In genomic region chr3:35932995-35933394, GRCh38 we compare ENCODE assay signal across 12 cellular contexts.
DNase-seq lines count a peak whose midpoint lies in the region; ATAC-seq, FAIRE-seq and TF ChIP-seq lines count a peak whose summit lies in the region.
"Had no signal": no experiment of that assay in that cellular context is flagged by ENCODE, and none has a peak within 500 bp of the region (broad histone marks: within the 10 kb centered on the region; RNA-seq: fewer than 3 reads in every experiment).

No MANE protein-coding gene starts in this region.

- DNase-seq in SKM-1 treated with dmso at 0.1 percent for 144 hours (lab: John Stamatoyannopoulos, UW; ENCODE audit: unreplicated experiment) (peak; percentile 64), SKM-1 (lab: John Stamatoyannopoulos, UW; ENCODE audit: unreplicated experiment) (no peak), foreskin melanocyte (peak; percentile 80), urothelium cell line (ENCODE audit: low spot score) (peak; percentile 47), NCI-H524 treated with DMSO at 0.1 percent for 48 hours (lab: John Stamatoyannopoulos, UW) (no peak), GM19239 (ENCODE audit: insufficient read length, low spot score) (no peak), uterus (no peak)
- DNase-seq: activated CD4-positive, alpha-beta T cell treated with anti-CD3 and anti-CD28 coated beads for 1 hour; effector CD4-positive, alpha-beta T cell had no signal

- FAIRE-seq in urothelium cell line (lab: Jason Lieb, UNC) (no peak), GM19239 (lab: Jason Lieb, UNC) (no peak)

- TF ChIP-seq CTCF in uterus (IDR thresholded peaks at IDR 0.05): no peak

- no peaks in the 10 kb centered on the region for H3K9me3 ChIP-seq in uterus
- H3K9me3 ChIP-seq: neutrophil had no signal

- no peak overlapping the region for H3K27ac ChIP-seq in uterus
- H3K27ac ChIP-seq: neutrophil had no signal

- no peak for TF ChIP-seq POLR2A in uterus (IDR thresholded peaks at IDR 0.05)

- H3K4me3 ChIP-seq in uterus: no peak overlapping the region

- H3K36me3 ChIP-seq in uterus: no peaks in the 10 kb centered on the region
- H3K36me3 ChIP-seq: neutrophil had no signal

- peak; percentile 87 for ATAC-seq in SK-N-SH treated with all-trans-retinoic acid at 6 μM for 48 hours
- ATAC-seq: stimulated activated effector memory CD8-positive, alpha-beta T cell treated with anti-CD3 and anti-CD28 coated beads, Interleukin-12 subunit alpha, Interleukin-12 subunit beta, amount 100 ng/mL, for 72 hours had no signal

- no peaks in the 10 kb centered on the region for H3K27me3 ChIP-seq in uterus
- H3K27me3 ChIP-seq: neutrophil had no signal

- no peaks in the 10 kb centered on the region for H3K4me1 ChIP-seq in uterus

- intact Hi-C loops in uterus (cut with DNase I; ENCODE audit: low total_unique reads): no loop called here

TF ChIP-seq in SK-N-SH treated with all-trans-retinoic acid at 6 μM for 48 hours, 23 proteins besides CTCF, POLR2A, EP300 and RAD21:
- TF ChIP-seq OSR1 (CRISPR knock-in tag; IDR thresholded peaks at IDR 0.05) (no peak), ISL1 (CRISPR knock-in tag; IDR thresholded peaks at IDR 0.05) (peak; percentile 89), SNAI2 (CRISPR knock-in tag; IDR thresholded peaks at IDR 0.05) (no peak), PATZ1 (CRISPR knock-in tag; IDR thresholded peaks at IDR 0.05; ENCODE audit: borderline replicate concordance) (no peak; the same call in 1 of the 2 replicates), ZFP3 (CRISPR knock-in tag; IDR thresholded peaks at IDR 0.05) (no peak)
- TF ChIP-seq, protein P1, sequence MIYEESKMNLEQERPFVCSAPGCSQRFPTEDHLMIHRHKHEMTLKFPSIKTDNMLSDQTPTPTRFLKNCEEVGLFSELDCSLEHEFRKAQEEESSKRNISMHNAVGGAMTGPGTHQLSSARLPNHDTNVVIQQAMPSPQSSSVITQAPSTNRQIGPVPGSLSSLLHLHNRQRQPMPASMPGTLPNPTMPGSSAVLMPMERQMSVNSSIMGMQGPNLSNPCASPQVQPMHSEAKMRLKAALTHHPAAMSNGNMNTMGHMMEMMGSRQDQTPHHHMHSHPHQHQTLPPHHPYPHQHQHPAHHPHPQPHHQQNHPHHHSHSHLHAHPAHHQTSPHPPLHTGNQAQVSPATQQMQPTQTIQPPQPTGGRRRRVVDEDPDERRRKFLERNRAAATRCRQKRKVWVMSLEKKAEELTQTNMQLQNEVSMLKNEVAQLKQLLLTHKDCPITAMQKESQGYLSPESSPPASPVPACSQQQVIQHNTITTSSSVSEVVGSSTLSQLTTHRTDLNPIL (CRISPR knock-in tag; IDR thresholded peaks at IDR 0.05; ENCODE audit: low read depth): peak; percentile 24; the same call in 1 of the 2 replicates
- TF ChIP-seq, protein P2, sequence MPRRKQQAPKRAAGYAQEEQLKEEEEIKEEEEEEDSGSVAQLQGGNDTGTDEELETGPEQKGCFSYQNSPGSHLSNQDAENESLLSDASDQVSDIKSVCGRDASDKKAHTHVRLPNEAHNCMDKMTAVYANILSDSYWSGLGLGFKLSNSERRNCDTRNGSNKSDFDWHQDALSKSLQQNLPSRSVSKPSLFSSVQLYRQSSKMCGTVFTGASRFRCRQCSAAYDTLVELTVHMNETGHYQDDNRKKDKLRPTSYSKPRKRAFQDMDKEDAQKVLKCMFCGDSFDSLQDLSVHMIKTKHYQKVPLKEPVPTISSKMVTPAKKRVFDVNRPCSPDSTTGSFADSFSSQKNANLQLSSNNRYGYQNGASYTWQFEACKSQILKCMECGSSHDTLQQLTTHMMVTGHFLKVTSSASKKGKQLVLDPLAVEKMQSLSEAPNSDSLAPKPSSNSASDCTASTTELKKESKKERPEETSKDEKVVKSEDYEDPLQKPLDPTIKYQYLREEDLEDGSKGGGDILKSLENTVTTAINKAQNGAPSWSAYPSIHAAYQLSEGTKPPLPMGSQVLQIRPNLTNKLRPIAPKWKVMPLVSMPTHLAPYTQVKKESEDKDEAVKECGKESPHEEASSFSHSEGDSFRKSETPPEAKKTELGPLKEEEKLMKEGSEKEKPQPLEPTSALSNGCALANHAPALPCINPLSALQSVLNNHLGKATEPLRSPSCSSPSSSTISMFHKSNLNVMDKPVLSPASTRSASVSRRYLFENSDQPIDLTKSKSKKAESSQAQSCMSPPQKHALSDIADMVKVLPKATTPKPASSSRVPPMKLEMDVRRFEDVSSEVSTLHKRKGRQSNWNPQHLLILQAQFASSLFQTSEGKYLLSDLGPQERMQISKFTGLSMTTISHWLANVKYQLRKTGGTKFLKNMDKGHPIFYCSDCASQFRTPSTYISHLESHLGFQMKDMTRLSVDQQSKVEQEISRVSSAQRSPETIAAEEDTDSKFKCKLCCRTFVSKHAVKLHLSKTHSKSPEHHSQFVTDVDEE (CRISPR knock-in tag; IDR thresholded peaks at IDR 0.05): 0 out of 2 replicates have a peak, but pooled peaks have one; percentile 44

Comparison
In these comparisons a context has a peak if more than half of its experiments do, and no peak if none do; other contexts are left out.
1. DNase-seq: peak in SKM-1 treated with dmso at 0.1 percent for 144 hours (single experiment), foreskin melanocyte (single experiment) and urothelium cell line (single experiment); none in SKM-1 (single experiment), NCI-H524 treated with DMSO at 0.1 percent for 48 hours (single experiment), GM19239 (single experiment) and uterus (0 of 2).